ENCODE assay signal across 8 cellular contexts in genomic region chr13:113216165-113217056, GRCh38. TPM values are rescaled to one million over a fixed set of nuclear protein-coding genes. Genes with fewer than 3 reads are reported as not detected.
DNase-seq lines count a peak whose midpoint lies in the region; ATAC-seq and TF ChIP-seq lines count a peak whose summit lies in the region.

No MANE protein-coding gene starts in this region.

- H3K27me3 ChIP-seq in BE2C, result no peaks in the 10 kb centered on the region

- H3K4me3 ChIP-seq in BE2C (ENCODE audit: low read depth, low read length), result no peak overlapping the region

- no peak for ATAC-seq in GM18519 (IDR thresholded peaks at IDR 0.05; ENCODE audit: low FRiP score, unreplicated experiment)

- H3K36me3 Mint-ChIP-seq in activated naive CD4-positive, alpha-beta T cell treated with anti-CD3 and anti-CD28 coated beads, Interleukin-2, amount 10 ng/mL, durations not matched to agents 7 days and 5 days, result peaks cover 21% of the 10 kb centered on the region

- H3K27ac Mint-ChIP-seq in activated naive CD4-positive, alpha-beta T cell treated with anti-CD3 and anti-CD28 coated beads, Interleukin-2, amount 10 ng/mL, durations not matched to agents 7 days and 5 days, result peak overlapping the region; percentile 2

- no peak for DNase-seq in activated naive CD4-positive, alpha-beta T cell treated with anti-CD3 and anti-CD28 coated beads, Interleukin-2, amount 10 ng/mL, durations not matched to agents 7 days and 5 days
- DNase-seq in activated naive CD4-positive, alpha-beta T cell treated with anti-CD3 and anti-CD28 coated beads, Interleukin-2, amount 50 U/mL, for 16 hours, result no peak
- DNase-seq in RKO (ENCODE audit: low spot score) (peak; percentile 54), foreskin melanocyte (peak; percentile 20), retina (peak; percentile 24), BE2C (no peak)
- no peak for DNase-seq in activated CD8-positive, alpha-beta memory T cell treated with anti-CD3 and anti-CD28 coated beads, Interleukin-2, amount 50 U/mL, for 4 hours

- H3K9me3 ChIP-seq in BE2C, result no peaks in the 10 kb centered on the region

- peaks cover 19% of the 10 kb centered on the region; the same call in 1 of the 2 replicates for H3K4me1 ChIP-seq in BE2C

- H3K9me3 Mint-ChIP-seq in activated naive CD4-positive, alpha-beta T cell treated with anti-CD3 and anti-CD28 coated beads, Interleukin-2, amount 10 ng/mL, durations not matched to agents 7 days and 5 days, result no peaks in the 10 kb centered on the region

- H3K36me3 ChIP-seq in BE2C, result peaks cover 30% of the 10 kb centered on the region

- CTCF ChIA-PET in activated naive CD4-positive, alpha-beta T cell treated with anti-CD3 and anti-CD28 coated beads, Interleukin-2, amount 10 ng/mL, durations not matched to agents 7 days and 5 days (lab: Charles Lee), result interaction anchor here (0.9 kb wide), 1 partner anchor 114 kb away, joined by 3 read pairs; no protein-coding TSS in a partner anchor

- no peaks in the 10 kb centered on the region for H3K27me3 Mint-ChIP-seq in activated naive CD4-positive, alpha-beta T cell treated with anti-CD3 and anti-CD28 coated beads, Interleukin-2, amount 10 ng/mL, durations not matched to agents 7 days and 5 days

- H3K4me1 Mint-ChIP-seq in activated naive CD4-positive, alpha-beta T cell treated with anti-CD3 and anti-CD28 coated beads, Interleukin-2, amount 10 ng/mL, durations not matched to agents 7 days and 5 days, result peaks cover 26% of the 10 kb centered on the region

- TF ChIP-seq CTCF in BE2C (IDR thresholded peaks at IDR 0.05; ENCODE audit: low read depth, low read length), result no peak

- no peak overlapping the region for H3K4me3 Mint-ChIP-seq in activated naive CD4-positive, alpha-beta T cell treated with anti-CD3 and anti-CD28 coated beads, Interleukin-2, amount 10 ng/mL, durations not matched to agents 7 days and 5 days

RNA-seq across cellular contexts. Expression of gene CUL4A, which starts 7.0 kb away (rescaled TPM):
- 82.5 TPM for polyA plus RNA-seq in BE2C (2012; ENCODE audit: insufficient read depth, insufficient read length, low read depth)

RNA-seq across cellular contexts. Expression of gene PCID2, which starts 7.9 kb away (rescaled TPM):
- 49.4 TPM for polyA plus RNA-seq in BE2C (2012; ENCODE audit: insufficient read depth, insufficient read length, low read depth)

RNA-seq across cellular contexts. Expression of gene PROZ, which starts 58.0 kb away (rescaled TPM):
- polyA plus RNA-seq in BE2C (2012; ENCODE audit: insufficient read depth, insufficient read length, low read depth), result 0.97 TPM

Comparison
In these comparisons a context has a peak if more than half of its experiments do, and no peak if none do; other contexts are left out.
1. DNase-seq: peak in RKO (single experiment), foreskin melanocyte (single experiment) and retina (single experiment); none in activated naive CD4-positive, alpha-beta T cell treated with anti-CD3 and anti-CD28 coated beads, Interleukin-2, amount 10 ng/mL, durations not matched to agents 7 days and 5 days (single experiment), activated naive CD4-positive, alpha-beta T cell treated with anti-CD3 and anti-CD28 coated beads, Interleukin-2, amount 50 U/mL, for 16 hours (single experiment), BE2C (single experiment) and activated CD8-positive, alpha-beta memory T cell treated with anti-CD3 and anti-CD28 coated beads, Interleukin-2, amount 50 U/mL, for 4 hours (single experiment).